In genomic region chr16:47371615-47372014, GRCh38 we compare ENCODE assay signal across 23 cellular contexts.
"Had no signal": no experiment of that assay in that cellular context is flagged by ENCODE, and none has a peak within 500 bp of the region (broad histone marks: within the 10 kb centered on the region; RNA-seq: fewer than 3 reads in every experiment).

No MANE protein-coding gene starts in this region.

- H3K27me3 ChIP-seq: heart right ventricle, hepatocyte, pancreas, right atrium auricular region, right lobe of liver, tibial artery, upper lobe of right lung had no signal

- H3K4me1 ChIP-seq: heart right ventricle, lower lobe of right lung, pancreas, psoas muscle, right atrium auricular region, right lobe of liver, tibial artery, upper lobe of right lung had no signal

- DNase-seq: heart right ventricle; islet precursor cell; left cardiac atrium; lower lobe of right lung; mammary epithelial cell; mesendoderm; mucosa of descending colon; naive thymus-derived CD4-positive, alpha-beta T cell; pancreas; psoas muscle; right lobe of liver; stimulated activated CD4-positive, alpha-beta T cell treated with anti-CD3 and anti-CD28 coated beads, Interleukin-1b, Interleukin-23, amount 100 ng/mL, for 48 hours; stimulated activated CD4-positive, alpha-beta T cell treated with anti-CD3 and anti-CD28 coated beads, Interleukin-2, amount 100 ng/mL, for 48 hours; stimulated activated CD4-positive, alpha-beta T cell treated with anti-CD3 and anti-CD28 coated beads, Interleukin-4, amount 100 ng/mL, for 4 hours; stimulated activated CD8-positive, alpha-beta memory T cell treated with anti-CD3 and anti-CD28 coated beads, Interleukin-4, amount 100 ng/mL, for 48 hours; stimulated activated naive CD4-positive, alpha-beta T cell treated with Interleukin-2 at 50 U/mL for 16 hours; stimulated activated naive CD8-positive, alpha-beta T cell treated with anti-CD3 and anti-CD28 coated beads, Interleukin-15, amount 100 ng/mL, for 72 hours; tibial artery; upper lobe of right lung had no signal

- H2AFZ ChIP-seq: hepatocyte had no signal

- H3K4me3 ChIP-seq: heart right ventricle, hepatocyte, lower lobe of right lung, mucosa of descending colon, pancreas, psoas muscle, right atrium auricular region, right lobe of liver, smooth muscle cell, thoracic aorta, tibial artery, upper lobe of right lung had no signal

- H3K36me3 ChIP-seq: pancreas, right lobe of liver, thoracic aorta had no signal

- H3K79me2 ChIP-seq: hepatocyte had no signal

- H3K4me2 ChIP-seq: hepatocyte, smooth muscle cell had no signal

- H3K27ac ChIP-seq: heart right ventricle, hepatocyte, lower lobe of right lung, pancreas, psoas muscle, right atrium auricular region, right lobe of liver, thoracic aorta, tibial artery, upper lobe of right lung had no signal

- H3K9me3 ChIP-seq: heart right ventricle, lower lobe of right lung, mucosa of descending colon, pancreas, psoas muscle, right atrium auricular region, right lobe of liver, thoracic aorta, tibial artery, upper lobe of right lung had no signal
